22 cellular contexts compared by ENCODE assay signal in genomic region chr14:58697266-58697926, GRCh38.
"Had no signal": no experiment of that assay in that cellular context is flagged by ENCODE, and none has a peak within 500 bp of the region (broad histone marks: within the 10 kb centered on the region; RNA-seq: fewer than 3 reads in every experiment).

No MANE protein-coding gene starts in this region.

- FAIRE-seq: astrocyte, kidney had no signal

- H3K4me1 Mint-ChIP-seq: central memory CD8-positive, alpha-beta T cell had no signal

- H3K9me3 ChIP-seq: breast epithelium, esophagus squamous epithelium, gastrocnemius medialis, right lobe of liver, thyroid gland had no signal

- H3K36me3 ChIP-seq: breast epithelium, esophagus squamous epithelium, gastrocnemius medialis, right lobe of liver, thyroid gland had no signal

- H3K27me3 Mint-ChIP-seq: stimulated activated naive CD8-positive, alpha-beta T cell treated with anti-CD3 and anti-CD28 coated beads, Interleukin-15, Interleukin-2, amounts not matched to agents 100 ng/mL and 50 ng/mL, for 24 hours had no signal

- H3K4me3 Mint-ChIP-seq: activated naive CD8-positive, alpha-beta T cell; activated T-cell treated with anti-CD3 and anti-CD28 coated beads, Interleukin-2, amount 50 U/mL, for 4 hours; central memory CD8-positive, alpha-beta T cell; endodermal cell; nephron; stimulated activated naive CD8-positive, alpha-beta T cell treated with anti-CD3 and anti-CD28 coated beads, Interleukin-15, Interleukin-2, amounts not matched to agents 100 ng/mL and 50 ng/mL, for 24 hours had no signal

- DNase-seq: activated CD4-positive, alpha-beta T cell treated with anti-CD3 and anti-CD28 coated beads, Interleukin-2, amount 50 U/mL, for 4 hours; activated CD8-positive, alpha-beta memory T cell treated with anti-CD3 and anti-CD28 coated beads, Interleukin-2, amount 50 U/mL, for 48 hours; activated naive CD4-positive, alpha-beta T cell; activated T-cell treated with anti-CD3 and anti-CD28 coated beads, Interleukin-2, amount 50 U/mL, for 4 hours; endodermal cell; esophagus squamous epithelium; gastrocnemius medialis; kidney; left ventricle myocardium superior; right lobe of liver; stimulated activated CD4-positive, alpha-beta T cell treated with anti-CD3 and anti-CD28 coated beads, Interleukin-1b, Interleukin-23, amount 100 ng/mL, for 48 hours; T-helper 9 cell; thyroid gland had no signal

- H3K4me3 ChIP-seq: breast epithelium, coronary artery, esophagus squamous epithelium, gastrocnemius medialis, right lobe of liver, skin epidermis, thyroid gland had no signal

- H3K27me3 ChIP-seq: breast epithelium, esophagus squamous epithelium, gastrocnemius medialis, right lobe of liver, thyroid gland had no signal

- H3K27ac ChIP-seq: breast epithelium, coronary artery, esophagus squamous epithelium, gastrocnemius medialis, right lobe of liver, skin epidermis, thyroid gland had no signal

- H3K36me3 Mint-ChIP-seq: activated naive CD8-positive, alpha-beta T cell had no signal

- H3K27ac Mint-ChIP-seq: activated naive CD8-positive, alpha-beta T cell; activated T-helper 2 cell treated with anti-CD3 and anti-CD28 coated beads, Interferon-gamma antibody, Interleukin-2, Interleukin-4, amounts not matched to agents 10 μg/mL and 5 μg/mL and 100 μg/mL, durations not matched to agents 14 hours and 24 hours and 36 hours; endodermal cell; stimulated activated naive CD8-positive, alpha-beta T cell treated with anti-CD3 and anti-CD28 coated beads, Interleukin-15, Interleukin-2, amounts not matched to agents 100 ng/mL and 50 ng/mL, for 24 hours had no signal

- H3K4me1 ChIP-seq: breast epithelium, esophagus squamous epithelium, right lobe of liver had no signal

- H3K9me3 Mint-ChIP-seq: activated T-cell treated with anti-CD3 and anti-CD28 coated beads, Interleukin-2, amount 50 U/mL, for 4 hours; activated T-helper 2 cell treated with anti-CD3 and anti-CD28 coated beads, Interferon-gamma antibody, Interleukin-2, Interleukin-4, amounts not matched to agents 10 μg/mL and 5 μg/mL and 100 μg/mL, durations not matched to agents 14 hours and 24 hours and 36 hours; central memory CD8-positive, alpha-beta T cell; endodermal cell; nephron; stimulated activated naive CD8-positive, alpha-beta T cell treated with anti-CD3 and anti-CD28 coated beads, Interleukin-15, Interleukin-2, amounts not matched to agents 100 ng/mL and 50 ng/mL, for 24 hours had no signal
